11 cellular contexts compared by ENCODE assay signal in the genomic region with DNA sequence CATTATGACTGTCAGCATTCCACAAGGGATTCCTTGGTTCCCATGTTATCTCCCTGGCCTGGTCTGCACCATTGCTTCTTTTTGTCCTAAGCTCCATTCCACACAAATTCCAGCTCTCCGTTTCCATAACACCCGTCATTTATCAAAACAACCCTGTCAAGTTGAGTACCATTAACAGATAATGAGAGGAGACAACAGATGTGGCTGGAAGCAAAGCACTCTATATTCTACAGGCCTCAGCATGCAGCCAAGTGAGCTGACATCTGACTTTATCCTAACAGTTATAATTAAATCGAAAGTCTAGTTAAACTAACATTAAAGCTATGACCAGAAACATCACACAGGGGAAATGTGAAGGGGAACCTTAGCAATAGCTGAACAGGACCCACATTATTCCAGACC.
A peak's percentile ranks its signal among the peaks of the same experiment; 100 is the strongest.
DNase-seq lines count a peak whose midpoint lies in the region; ATAC-seq, FAIRE-seq and TF ChIP-seq lines count a peak whose summit lies in the region.
"Had no signal": no experiment of that assay in that cellular context is flagged by ENCODE, and none has a peak within 500 bp of the region (broad histone marks: within the 10 kb centered on the region; RNA-seq: fewer than 3 reads in every experiment).

No MANE protein-coding gene starts in this region.

- peaks cover 24 to 27% of the 10 kb centered on the region in 2 donors for H3K4me1 Mint-ChIP-seq in immature natural killer cell

- no peaks in the 10 kb centered on the region for H3K9me3 ChIP-seq in ectodermal cell (ENCODE audit: control insufficient read depth, low read length)
- H3K9me3 ChIP-seq in parathyroid adenoma (ENCODE audit: control insufficient read depth, low read length), result no peaks in the 10 kb centered on the region
- H3K9me3 ChIP-seq: body of pancreas had no signal

- no peak for DNase-seq in H54 (ENCODE audit: insufficient read length, low spot score)
- peak; percentile 94 for DNase-seq in NCI-H2227 (lab: John Stamatoyannopoulos, UW; ENCODE audit: unreplicated experiment)
- no peak for DNase-seq in immature natural killer cell
- DNase-seq in H4 (ENCODE audit: low spot score), result no peak
- no peak for DNase-seq in HT-29 (ENCODE audit: low spot score)
- DNase-seq: HCEC 1CT had no signal

- peak overlapping the region in 1 of 6 donors; percentile 53 for H3K27ac Mint-ChIP-seq in immature natural killer cell

- H3K27me3 ChIP-seq in ectodermal cell (ENCODE audit: control insufficient read depth, insufficient read depth, low read length, poor library complexity, severe bottlenecking) (no peaks in the 10 kb centered on the region), parathyroid adenoma (ENCODE audit: control insufficient read depth, insufficient read depth, low read length) (no peaks in the 10 kb centered on the region)
- H3K27me3 ChIP-seq: body of pancreas had no signal

- TF ChIP-seq CTCF in parathyroid adenoma (IDR thresholded peaks at IDR 0.05), result no peak

- peak; percentile 45 for FAIRE-seq in H54 (lab: Jason Lieb, UNC)

- ATAC-seq in HG03175 (IDR thresholded peaks at IDR 0.05; ENCODE audit: unreplicated experiment), result no peak
- ATAC-seq: activated CD4-positive, CD25-positive, alpha-beta regulatory T cell treated with anti-CD3 and anti-CD28 coated beads, Interleukin-2, amount 50 U/mL, for 24 hours; body of pancreas had no signal

- WGBS in ectodermal cell, 2 experiments, result 61 to 71% methylated on average over 3 of the region's 3 CpGs

- no peaks in the 10 kb centered on the region for H3K79me2 ChIP-seq in parathyroid adenoma

- TF ChIP-seq POLR2A in H54 (IDR thresholded peaks at IDR 0.05; ENCODE audit: low read depth, low read length), result no peak

- H3K4me3 ChIP-seq in ectodermal cell (ENCODE audit: insufficient read depth, low read depth, low read length) (no peak overlapping the region), parathyroid adenoma (ENCODE audit: low read depth, low read length) (no peak overlapping the region)
- H3K4me3 ChIP-seq: body of pancreas had no signal

- peaks cover 3 to 4% (median 3%) of the 10 kb centered on the region in 3 donors for H3K27me3 Mint-ChIP-seq in immature natural killer cell (ENCODE audit: low read depth in 3 of 3)

- no peaks in the 10 kb centered on the region for H3K36me3 ChIP-seq in ectodermal cell (ENCODE audit: control insufficient read depth, insufficient read depth, low read length)
- no peaks in the 10 kb centered on the region for H3K36me3 ChIP-seq in parathyroid adenoma (ENCODE audit: control insufficient read depth, insufficient read depth, low read length)

- H3K9me3 Mint-ChIP-seq in immature natural killer cell, result no peaks in the 10 kb centered on the region

- H3K4me3 Mint-ChIP-seq in immature natural killer cell, result no peak overlapping the region

- H3K36me3 Mint-ChIP-seq in immature natural killer cell, result peaks cover 0 to 4% (median 0%) of the 10 kb centered on the region in 3 donors

- H3K4me1 ChIP-seq in ectodermal cell (ENCODE audit: control insufficient read depth, insufficient read depth, low read length) (peaks cover 43% of the 10 kb centered on the region), parathyroid adenoma (no peaks in the 10 kb centered on the region)

- H3K4me2 ChIP-seq in parathyroid adenoma (ENCODE audit: low read length), result no peak overlapping the region

- H2AFZ ChIP-seq in parathyroid adenoma, result no peak overlapping the region

- H3K27ac ChIP-seq in ectodermal cell (ENCODE audit: insufficient read depth, low read depth, low read length, poor library complexity, severe bottlenecking) (peak overlapping the region; percentile 81), parathyroid adenoma (peak overlapping the region; percentile 47)

- no peak overlapping the region for H3K9ac ChIP-seq in parathyroid adenoma
